ENCODE assay signal across 8 cellular contexts in the genomic region with DNA sequence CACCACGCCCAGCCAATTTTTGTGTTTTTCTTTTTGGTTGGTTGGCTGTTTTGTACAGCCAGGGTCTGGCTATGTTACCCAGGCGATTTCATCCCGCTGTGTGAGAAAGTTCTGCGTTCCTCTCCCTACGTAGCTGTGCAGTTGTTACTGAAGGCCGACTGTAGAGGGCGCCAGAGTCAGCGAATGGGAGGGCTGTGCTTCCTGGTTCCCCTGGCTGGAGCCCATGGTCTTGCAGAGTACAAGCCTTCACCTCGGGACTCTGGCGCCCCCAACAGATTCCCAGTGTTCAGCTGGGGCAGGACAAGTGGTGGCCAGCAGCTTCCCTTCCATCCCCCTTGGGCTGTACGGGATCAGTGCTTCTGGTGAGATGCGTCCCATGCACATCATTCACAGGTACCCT. TPM values are rescaled to one million over a fixed set of nuclear protein-coding genes. Genes with fewer than 3 reads are reported as not detected.
DNase-seq lines count a peak whose midpoint lies in the region; ATAC-seq, FAIRE-seq and TF ChIP-seq lines count a peak whose summit lies in the region.

No MANE protein-coding gene starts in this region.

- CTCF ChIA-PET in HepG2 (lab: Yijun Ruan, JAX; ENCODE audit: low intra/inter-chr PET ratio, low total read pairs) = no interaction called here

- TF ChIP-seq POLR2A in HepG2 (IDR thresholded peaks at IDR 0.05; ENCODE audit: insufficient read depth in 1 of 2, low read depth in 2 of 2, low read length in 2 of 2) = no peak

- H3K27me3 ChIP-seq in HepG2 (ENCODE audit: control insufficient read depth in 1 of 2, insufficient read depth in 2 of 2, low read length in 2 of 2) = no peaks in the 10 kb centered on the region

- WGBS in HepG2 (ENCODE audit: low lambda C conversion rate) = 64% methylated on average over 3 of the region's 12 CpGs

- no peak overlapping the region for H3K4me2 ChIP-seq in HepG2 (ENCODE audit: low read depth, low read length)

- H3K4me3 ChIP-seq in HepG2 (replicated peaks in 1 of 3; ENCODE audit: insufficient read depth in 1 of 3, low read depth in 2 of 3, low read length in 3 of 3) = no peak overlapping the region

- in situ Hi-C loops in HepG2 (cut with HindIII; ENCODE audit: extremely low pct_ligation_motif_present, low pct_unique_long_range_greater_than_20kb) = no loop called here

- POLR2A ChIA-PET in HepG2 (lab: Yijun Ruan, JAX) = no interaction called here

- H3K4me1 ChIP-seq in HepG2 (ENCODE audit: insufficient read depth, low read length) = no peaks in the 10 kb centered on the region

- TF ChIP-seq RAD21 in HepG2 (CRISPR knock-in tag; IDR thresholded peaks at IDR 0.05) = no peak

- no peaks in the 10 kb centered on the region for H3K9me3 ChIP-seq in HepG2 (ENCODE audit: low read length)

- H4K20me1 ChIP-seq in HepG2 (ENCODE audit: insufficient read depth, low read length) = no peaks in the 10 kb centered on the region

- peak; percentile 80 for ATAC-seq in HepG2

- intact Hi-C loops in HepG2 (cut with micrococcal nuclease; ENCODE audit: unreplicated experiment) = no loop called here

- FAIRE-seq in HepG2 (lab: Jason Lieb, UNC) = no peak

- BruUV-seq in HepG2 (replicated peaks; lab: Mats Ljungman, UMichigan) = no TSS peak

- no peaks in the 10 kb centered on the region for H3K79me2 ChIP-seq in HepG2 (ENCODE audit: insufficient read depth, low read length)

- no peak overlapping the region for H2AFZ ChIP-seq in HepG2 (ENCODE audit: low read length)

- TF ChIP-seq CTCF in HepG2 (CRISPR knock-in tag; IDR thresholded peaks at IDR 0.05) = peak; percentile 60

- no peak overlapping the region for H3K9ac ChIP-seq in HepG2 (ENCODE audit: insufficient read depth, low read depth, low read length)

- H3K36me3 ChIP-seq in HepG2 (replicated peaks in 1 of 2; ENCODE audit: control insufficient read depth in 1 of 2, insufficient read depth in 2 of 2, low read length in 2 of 2) = no peaks in the 10 kb centered on the region

- H3K27ac ChIP-seq in HepG2 (ENCODE audit: extremely low read length, insufficient read depth, low read length) = no peak overlapping the region

- peak; percentile 37 for DNase-seq in GDM1 (lab: John Stamatoyannopoulos, UW)
- peak; percentile 50 for DNase-seq in HT-29 (ENCODE audit: low spot score)
- DNase-seq in T-helper 9 cell = peak; percentile 8
- peak; percentile 31 for DNase-seq in HepG2 (ENCODE audit: low spot score)
- no peak for DNase-seq in NCI-H510A (lab: John Stamatoyannopoulos, UW)
- no peak for DNase-seq in GM03348 (ENCODE audit: low spot score)
- DNase-seq in cerebellar nuclear complex (lab: John Stamatoyannopoulos, UW) = no peak
- no peak for DNase-seq in NCI-H2081 (lab: John Stamatoyannopoulos, UW)

- no peak for TF ChIP-seq EP300 in HepG2 (IDR thresholded peaks at IDR 0.05; ENCODE audit: low read depth in 2 of 2, low read length in 2 of 2)
- no peak for TF ChIP-seq EP300 in HepG2 (CRISPR knock-in tag; IDR thresholded peaks at IDR 0.05; ENCODE audit: borderline replicate concordance)

TF ChIP-seq in HepG2, 621 proteins besides CTCF, POLR2A, EP300 and RAD21:
- TF ChIP-seq ZNF615 (CRISPR knock-in tag; IDR thresholded peaks at IDR 0.05; ENCODE audit: borderline replicate concordance) (no peak), ISX (CRISPR knock-in tag; conservative IDR thresholded peaks at IDR 0.05) (no peak), CEBPG (CRISPR knock-in tag; IDR thresholded peaks at IDR 0.05) (no peak), REXO4 (CRISPR knock-in tag; IDR thresholded peaks at IDR 0.05; ENCODE audit: borderline replicate concordance) (no peak), YY1 (IDR thresholded peaks at IDR 0.05; ENCODE audit: insufficient read depth, insufficient replicate concordance, low read depth, low read length) (no peak), STAG1 (CRISPR knock-in tag; IDR thresholded peaks at IDR 0.05) (peak; percentile 30)
- TF ChIP-seq, protein P1, sequence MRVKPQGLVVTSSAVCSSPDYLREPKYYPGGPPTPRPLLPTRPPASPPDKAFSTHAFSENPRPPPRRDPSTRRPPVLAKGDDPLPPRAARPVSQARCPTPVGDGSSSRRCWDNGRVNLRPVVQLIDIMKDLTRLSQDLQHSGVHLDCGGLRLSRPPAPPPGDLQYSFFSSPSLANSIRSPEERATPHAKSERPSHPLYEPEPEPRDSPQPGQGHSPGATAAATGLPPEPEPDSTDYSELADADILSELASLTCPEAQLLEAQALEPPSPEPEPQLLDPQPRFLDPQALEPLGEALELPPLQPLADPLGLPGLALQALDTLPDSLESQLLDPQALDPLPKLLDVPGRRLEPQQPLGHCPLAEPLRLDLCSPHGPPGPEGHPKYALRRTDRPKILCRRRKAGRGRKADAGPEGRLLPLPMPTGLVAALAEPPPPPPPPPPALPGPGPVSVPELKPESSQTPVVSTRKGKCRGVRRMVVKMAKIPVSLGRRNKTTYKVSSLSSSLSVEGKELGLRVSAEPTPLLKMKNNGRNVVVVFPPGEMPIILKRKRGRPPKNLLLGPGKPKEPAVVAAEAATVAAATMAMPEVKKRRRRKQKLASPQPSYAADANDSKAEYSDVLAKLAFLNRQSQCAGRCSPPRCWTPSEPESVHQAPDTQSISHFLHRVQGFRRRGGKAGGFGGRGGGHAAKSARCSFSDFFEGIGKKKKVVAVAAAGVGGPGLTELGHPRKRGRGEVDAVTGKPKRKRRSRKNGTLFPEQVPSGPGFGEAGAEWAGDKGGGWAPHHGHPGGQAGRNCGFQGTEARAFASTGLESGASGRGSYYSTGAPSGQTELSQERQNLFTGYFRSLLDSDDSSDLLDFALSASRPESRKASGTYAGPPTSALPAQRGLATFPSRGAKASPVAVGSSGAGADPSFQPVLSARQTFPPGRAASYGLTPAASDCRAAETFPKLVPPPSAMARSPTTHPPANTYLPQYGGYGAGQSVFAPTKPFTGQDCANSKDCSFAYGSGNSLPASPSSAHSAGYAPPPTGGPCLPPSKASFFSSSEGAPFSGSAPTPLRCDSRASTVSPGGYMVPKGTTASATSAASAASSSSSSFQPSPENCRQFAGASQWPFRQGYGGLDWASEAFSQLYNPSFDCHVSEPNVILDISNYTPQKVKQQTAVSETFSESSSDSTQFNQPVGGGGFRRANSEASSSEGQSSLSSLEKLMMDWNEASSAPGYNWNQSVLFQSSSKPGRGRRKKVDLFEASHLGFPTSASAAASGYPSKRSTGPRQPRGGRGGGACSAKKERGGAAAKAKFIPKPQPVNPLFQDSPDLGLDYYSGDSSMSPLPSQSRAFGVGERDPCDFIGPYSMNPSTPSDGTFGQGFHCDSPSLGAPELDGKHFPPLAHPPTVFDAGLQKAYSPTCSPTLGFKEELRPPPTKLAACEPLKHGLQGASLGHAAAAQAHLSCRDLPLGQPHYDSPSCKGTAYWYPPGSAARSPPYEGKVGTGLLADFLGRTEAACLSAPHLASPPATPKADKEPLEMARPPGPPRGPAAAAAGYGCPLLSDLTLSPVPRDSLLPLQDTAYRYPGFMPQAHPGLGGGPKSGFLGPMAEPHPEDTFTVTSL (CRISPR knock-in tag; IDR thresholded peaks at IDR 0.05; ENCODE audit: borderline replicate concordance) = no peak
- TF ChIP-seq, protein P2, sequence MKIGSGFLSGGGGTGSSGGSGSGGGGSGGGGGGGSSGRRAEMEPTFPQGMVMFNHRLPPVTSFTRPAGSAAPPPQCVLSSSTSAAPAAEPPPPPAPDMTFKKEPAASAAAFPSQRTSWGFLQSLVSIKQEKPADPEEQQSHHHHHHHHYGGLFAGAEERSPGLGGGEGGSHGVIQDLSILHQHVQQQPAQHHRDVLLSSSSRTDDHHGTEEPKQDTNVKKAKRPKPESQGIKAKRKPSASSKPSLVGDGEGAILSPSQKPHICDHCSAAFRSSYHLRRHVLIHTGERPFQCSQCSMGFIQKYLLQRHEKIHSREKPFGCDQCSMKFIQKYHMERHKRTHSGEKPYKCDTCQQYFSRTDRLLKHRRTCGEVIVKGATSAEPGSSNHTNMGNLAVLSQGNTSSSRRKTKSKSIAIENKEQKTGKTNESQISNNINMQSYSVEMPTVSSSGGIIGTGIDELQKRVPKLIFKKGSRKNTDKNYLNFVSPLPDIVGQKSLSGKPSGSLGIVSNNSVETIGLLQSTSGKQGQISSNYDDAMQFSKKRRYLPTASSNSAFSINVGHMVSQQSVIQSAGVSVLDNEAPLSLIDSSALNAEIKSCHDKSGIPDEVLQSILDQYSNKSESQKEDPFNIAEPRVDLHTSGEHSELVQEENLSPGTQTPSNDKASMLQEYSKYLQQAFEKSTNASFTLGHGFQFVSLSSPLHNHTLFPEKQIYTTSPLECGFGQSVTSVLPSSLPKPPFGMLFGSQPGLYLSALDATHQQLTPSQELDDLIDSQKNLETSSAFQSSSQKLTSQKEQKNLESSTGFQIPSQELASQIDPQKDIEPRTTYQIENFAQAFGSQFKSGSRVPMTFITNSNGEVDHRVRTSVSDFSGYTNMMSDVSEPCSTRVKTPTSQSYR (CRISPR knock-in tag; IDR thresholded peaks at IDR 0.05; ENCODE audit: borderline replicate concordance) = no peak

RNA-seq across cellular contexts. Expression of a gene that starts 5.6 kb away (rescaled TPM):
- total RNA-seq in HT-29 (2014; rRNA removed; shearing (Covaris generic)) = not detected in 2 replicates
- not detected in 2 replicates for total RNA-seq in HepG2 (2016; rRNA removed; fragmentation: Illumina TruSeq; extraction: Trizol)
- not detected in 2 replicates for total RNA-seq in HepG2 (2016; cell fraction: cytosol; rRNA removed; fragmentation: Illumina TruSeq; extraction: Trizol; ENCODE audit: low read depth)
- total RNA-seq in HepG2 (2016; cell fraction: insoluble cytoplasmic fraction; rRNA removed; fragmentation: Illumina TruSeq; extraction: Trizol) = not detected in 2 replicates
- not detected in 2 replicates for total RNA-seq in HepG2 (2016; cell fraction: membrane; rRNA removed; fragmentation: Illumina TruSeq; extraction: Trizol)
- total RNA-seq in HepG2 (2016; cell fraction: nucleus; rRNA removed; fragmentation: Illumina TruSeq; extraction: Trizol) = not detected in 2 replicates
- polyA plus RNA-seq in HepG2 (2011; rRNA removed) = not detected in 2 replicates
- polyA plus RNA-seq in HepG2 (2011; cell fraction: cytosol; rRNA removed) = not detected in 2 replicates
- not detected in 2 replicates for polyA plus RNA-seq in HepG2 (2011; cell fraction: nucleus; rRNA removed)
- not detected in 2 replicates for polyA plus RNA-seq in HepG2 (2012)
- not detected in 2 replicates for polyA plus RNA-seq in HepG2 (2016; cell fraction: cytosol; fragmentation: Illumina TruSeq; extraction: Trizol; ENCODE audit: low read depth)
- polyA plus RNA-seq in HepG2 (2016; cell fraction: insoluble cytoplasmic fraction; fragmentation: Illumina TruSeq; extraction: Trizol; ENCODE audit: low read depth) = not detected in 2 replicates
- polyA plus RNA-seq in HepG2 (2016; cell fraction: membrane; fragmentation: Illumina TruSeq; extraction: Trizol; ENCODE audit: low read depth) = not detected in 2 replicates
- polyA plus RNA-seq in HepG2 (2016; cell fraction: nucleus; fragmentation: Illumina TruSeq; extraction: Trizol; ENCODE audit: insufficient read depth, low read depth) = not detected in 2 replicates
- polyA minus RNA-seq in HepG2 (2011; rRNA and poly(A)+ RNA removed; ENCODE audit: low replicate concordance) = not detected in 2 replicates
- polyA minus RNA-seq in HepG2 (2011; cell fraction: cytosol; rRNA and poly(A)+ RNA removed) = not detected in 2 replicates
- polyA minus RNA-seq in HepG2 (2011; cell fraction: nucleus; rRNA and poly(A)+ RNA removed) = not detected in 2 replicates

Comparison
In these comparisons a context has a peak if more than half of its experiments do, and no peak if none do; other contexts are left out.
1. DNase-seq: peak in GDM1 (single experiment), HT-29 (single experiment), T-helper 9 cell (single experiment) and HepG2 (single experiment); none in NCI-H510A (single experiment), GM03348 (single experiment), cerebellar nuclear complex (0 of 2) and NCI-H2081 (0 of 2).